Comparison of ENCODE assay signal across 8 cellular contexts in genomic region chr13:51583875-51584730, GRCh38. TPM values are rescaled to one million over a fixed set of nuclear protein-coding genes. Genes with fewer than 3 reads are reported as not detected.
DNase-seq lines count a peak whose midpoint lies in the region; ATAC-seq and TF ChIP-seq lines count a peak whose summit lies in the region.

TSS of gene WDFY2 (plus strand) at chr13:51584462. CDS start at chr13:51584688, 226 bp downstream.

- 0 out of 2 replicates have a peak, but pooled peaks cover 5% of the 10 kb centered on the region for H3K79me2 ChIP-seq in SU-DHL-6 (ENCODE audit: insufficient read depth, low read length)

- TF ChIP-seq CTCF in GM12864 (IDR thresholded peaks at IDR 0.05; ENCODE audit: low read depth, low read length, missing control alignments) = no peak
- TF ChIP-seq CTCF in SU-DHL-6 (IDR thresholded peaks at IDR 0.05; ENCODE audit: insufficient read depth, low read length, poor library complexity, severe bottlenecking) = no peak
- TF ChIP-seq CTCF in ovary (IDR thresholded peaks at IDR 0.05) = peak in 2 of 3 donors; percentile 6 to 9
- TF ChIP-seq CTCF in thyroid gland (IDR thresholded peaks at IDR 0.05) = peak in 3 of 6 experiments; percentile 16 to 57 (median 20)

- TF ChIP-seq EP300 in ovary (IDR thresholded peaks at IDR 0.05) = peak; percentile 52

- peak within 1 kb of the TSS; percentile 97 for H2AFZ ChIP-seq in SU-DHL-6 (ENCODE audit: low read depth, low read length, severe bottlenecking)

- DNase-seq in GM12864 (ENCODE audit: low read depth) (peak; percentile 99), NCI-H128 (lab: John Stamatoyannopoulos, UW; ENCODE audit: unreplicated experiment) (peak; percentile 99), Right ventricle myocardium inferior (ENCODE audit: missing footprints) (peak; percentile 99), ovary (peak; percentile 99 to 100 (median 100)), thyroid gland (peak; percentile 100)
- peak; percentile 97 for DNase-seq in activated naive CD8-positive, alpha-beta T cell treated with anti-CD3 and anti-CD28 coated beads, Interleukin-2, amount 50 U/mL, for 16 hours (ENCODE audit: low read depth, low spot score)

- peak within 1 kb of the TSS; percentile 68 for H3K4me2 ChIP-seq in SU-DHL-6 (ENCODE audit: low read depth, low read length, poor library complexity, severe bottlenecking)

- H3F3A ChIP-seq in SU-DHL-6 (ENCODE audit: insufficient read depth) = 0 out of 2 replicates have a peak, but pooled peaks cover 4% of the 10 kb centered on the region

- H3K27me3 ChIP-seq in SU-DHL-6 (ENCODE audit: low read length) (no peaks in the 10 kb centered on the region), ovary (no peaks in the 10 kb centered on the region), thyroid gland (no peaks in the 10 kb centered on the region)

- WGBS in ovary, 3 donors = 0 to 1% (median 1%) methylated on average over 58 to 81 of the region's 81 CpGs
- 0 to 1% methylated on average over 31 to 34 of the region's 81 CpGs for WGBS in thyroid gland, 2 donors

- ATAC-seq in HG02678 (IDR thresholded peaks at IDR 0.05; ENCODE audit: unreplicated experiment) = peak; percentile 76
- peak; percentile 96 for ATAC-seq in Right ventricle myocardium inferior

- H3K36me3 ChIP-seq in SU-DHL-6 (ENCODE audit: low read length) (0 out of 2 replicates have a peak, but pooled peaks cover 3% of the 10 kb centered on the region), ovary (no peaks in the 10 kb centered on the region), thyroid gland (no peaks in the 10 kb centered on the region)

- TF ChIP-seq POLR2A in ovary (IDR thresholded peaks at IDR 0.05) = peak; percentile 82
- peak; percentile 93 to 98 for TF ChIP-seq POLR2A in thyroid gland (IDR thresholded peaks at IDR 0.05)

- no peaks in the 10 kb centered on the region for H3K9me3 ChIP-seq in SU-DHL-6 (ENCODE audit: insufficient read depth, low read length)
- no peaks in the 10 kb centered on the region for H3K9me3 ChIP-seq in ovary
- H3K9me3 ChIP-seq in thyroid gland = no peaks in the 10 kb centered on the region

- intact Hi-C loops in Right ventricle myocardium inferior (cut with DNase I) (loop anchor here (1.0 to 5.0 kb wide), 3 partner anchors 131 to 218 kb away; partner anchors contain the start of genes DHRS12 and INTS6), ovary (cut with DNase I) (loop anchor here (2.0 to 10.0 kb wide), 6 partner anchors 129 to 1459 kb away; partner anchors contain the start of genes DHRS12 (in 3 of the 4) and INTS6 (in 3 of the 4)), thyroid gland (cut with DNase I) (loop anchor here (5.0 kb wide), 1 partner anchor 127 kb away; no protein-coding TSS in a partner anchor)

- H3K9ac ChIP-seq in SU-DHL-6 (ENCODE audit: low read length) = peak within 1 kb of the TSS; percentile 86

- peak within 1 kb of the TSS; percentile 62 for H3K27ac ChIP-seq in SU-DHL-6 (ENCODE audit: low read depth, low read length)
- peak within 1 kb of the TSS; percentile 80 to 89 for H3K27ac ChIP-seq in ovary
- H3K27ac ChIP-seq in thyroid gland = peak within 1 kb of the TSS; percentile 84 to 96 (median 93)

- H3K9me2 ChIP-seq in SU-DHL-6 (replicated peaks; ENCODE audit: insufficient read depth, low read length) = no peaks in the 10 kb centered on the region

- peaks cover 8% of the 10 kb centered on the region; the same call in 1 of the 2 replicates for H4K20me1 ChIP-seq in SU-DHL-6 (ENCODE audit: low read depth, low read length)

- peaks cover 14% of the 10 kb centered on the region for H3K4me1 ChIP-seq in ovary (ENCODE audit: insufficient read depth)
- H3K4me1 ChIP-seq in thyroid gland = peaks cover 17 to 22% of the 10 kb centered on the region in 2 donors

- peak within 1 kb of the TSS; percentile 97 for H3K4me3 ChIP-seq in GM12864 (ENCODE audit: low read depth, low read length)
- H3K4me3 ChIP-seq in SU-DHL-6 (ENCODE audit: insufficient read depth, low read length, poor library complexity, severe bottlenecking) = peak within 1 kb of the TSS; percentile 94
- H3K4me3 ChIP-seq in ovary = peak within 1 kb of the TSS; percentile 93
- peak within 1 kb of the TSS; percentile 72 to 98 (median 89) for H3K4me3 ChIP-seq in thyroid gland (replicated peaks in 1 of 3)

RNA-seq across cellular contexts. Expression of gene WDFY2, which starts in this region (rescaled TPM):
- 4.7 TPM for total RNA-seq in Right ventricle myocardium inferior
- total RNA-seq in ovary = 10 to 100 TPM in 6 of 7 donors, 1 to 10 TPM in 1; 9.9 to 17.9 (median 14.9) TPM
- polyA plus RNA-seq in ovary = 10 to 100 TPM in 1 of 2 donors, 1 to 10 TPM in 1; 5.4 to 11.6 TPM
- total RNA-seq in thyroid gland = 10 to 100 TPM; 15.8 to 23.9 (median 20.9) TPM

Comparison
In these comparisons a context has a peak if more than half of its experiments do, and no peak if none do; other contexts are left out.
1. Peak in every context shown above with its lines: DNase-seq, ATAC-seq, H3K4me3 ChIP-seq and H3K27ac ChIP-seq.
2. CTCF ChIP-seq: peak in ovary (2 of 3); none in GM12864 (single experiment) and SU-DHL-6 (single experiment).